ENCODE assay signal across 23 cellular contexts in the genomic region with DNA sequence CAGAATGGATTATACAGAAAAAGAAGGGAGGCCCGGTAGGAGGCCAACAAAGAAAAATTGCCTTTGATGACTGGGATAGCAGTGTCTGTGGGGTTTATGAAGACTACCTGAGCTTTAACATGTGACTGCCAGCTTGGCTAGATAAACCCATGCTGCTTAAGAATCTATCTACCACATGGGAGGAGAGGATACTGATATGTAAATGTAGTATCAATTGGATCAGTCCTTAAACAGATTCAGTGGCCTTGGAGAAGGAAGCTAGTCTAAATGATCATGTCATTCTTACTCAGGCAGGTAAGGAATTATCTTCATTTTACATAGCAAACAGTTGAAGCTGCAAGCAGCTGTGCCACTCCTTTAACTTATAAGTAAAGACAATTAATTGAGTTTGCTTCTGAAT. TPM values are rescaled to one million over a fixed set of nuclear protein-coding genes. Genes with fewer than 3 reads are reported as not detected.
"Had no signal": no experiment of that assay in that cellular context is flagged by ENCODE, and none has a peak within 500 bp of the region (broad histone marks: within the 10 kb centered on the region; RNA-seq: fewer than 3 reads in every experiment).

No MANE protein-coding gene starts in this region.

- H3K4me3 ChIP-seq: coronary artery, gastrocnemius medialis, prostate gland, skin epidermis, vagina had no signal

- H3K36me3 Mint-ChIP-seq: brain had no signal

- H3K27ac ChIP-seq: coronary artery, gastrocnemius medialis, prostate gland, skin epidermis, vagina had no signal

- H3K9me3 ChIP-seq: gastrocnemius medialis, prostate gland, vagina had no signal

- H3K4me3 Mint-ChIP-seq: activated B cell treated with CpG ODN at 0.5 μM for 24 hours; activated CD4-positive, alpha-beta memory T cell treated with anti-CD3 and anti-CD28 coated beads, Interleukin-2, amount 10 ng/mL, durations not matched to agents 7 days and 5 days; activated T-helper 17 cell treated with anti-CD3 and anti-CD28 coated beads, Interleukin-2, amount 50 U/mL, for 72 hours; nephron; stimulated activated naive CD8-positive, alpha-beta T cell treated with anti-CD3 and anti-CD28 coated beads, Interleukin-15, amount 100 ng/mL, for 72 hours; T-helper 2 cell treated with Interferon-gamma antibody and Interleukin-4, amounts not matched to agents 5 μg/mL and 100 μg/mL, for 36 hours had no signal

- H3K36me3 ChIP-seq: gastrocnemius medialis, prostate gland, vagina had no signal

- H3K4me1 ChIP-seq: gastrocnemius medialis, prostate gland, vagina had no signal

- H3K9me3 Mint-ChIP-seq: activated B cell treated with CpG ODN at 0.5 μM for 24 hours; activated CD4-positive, alpha-beta memory T cell treated with anti-CD3 and anti-CD28 coated beads, Interleukin-2, amount 10 ng/mL, durations not matched to agents 7 days and 5 days; brain; nephron had no signal

- ATAC-seq: activated T-helper 17 cell treated with anti-CD3 and anti-CD28 coated beads, Interleukin-2, amount 50 U/mL, for 72 hours; gastrocnemius medialis; stimulated activated naive CD8-positive, alpha-beta T cell treated with anti-CD3 and anti-CD28 coated beads, Interleukin-15, amount 100 ng/mL, for 72 hours had no signal

- H3K27me3 ChIP-seq: gastrocnemius medialis, vagina had no signal

- H3K4me1 Mint-ChIP-seq: activated CD4-positive, alpha-beta memory T cell treated with anti-CD3 and anti-CD28 coated beads, Interleukin-2, amount 10 ng/mL, durations not matched to agents 7 days and 5 days; activated T-helper 17 cell treated with anti-CD3 and anti-CD28 coated beads, Interleukin-2, amount 50 U/mL, for 72 hours; nephron had no signal

- DNase-seq: activated B cell treated with CpG ODN at 0.5 μM for 24 hours; activated CD4-positive, alpha-beta memory T cell treated with anti-CD3 and anti-CD28 coated beads, Interleukin-2, amount 10 ng/mL, durations not matched to agents 7 days and 5 days; activated CD4-positive, alpha-beta T cell treated with anti-CD3 and anti-CD28 coated beads for 4 hours; activated naive CD4-positive, alpha-beta T cell; activated T-cell treated with anti-CD3 and anti-CD28 coated beads, Interleukin-2, amount 50 U/mL, for 1 hour; gastrocnemius medialis; kidney; midbrain; occipital lobe; right cardiac atrium; stimulated activated CD4-positive, alpha-beta T cell treated with anti-CD3 and anti-CD28 coated beads, Interleukin-2, amount 100 ng/mL, for 48 hours; stimulated activated naive CD8-positive, alpha-beta T cell treated with anti-CD3 and anti-CD28 coated beads, Interleukin-15, amount 100 ng/mL, for 72 hours had no signal

- H3K27me3 Mint-ChIP-seq: activated B cell treated with CpG ODN at 0.5 μM for 24 hours; activated CD4-positive, alpha-beta memory T cell treated with anti-CD3 and anti-CD28 coated beads, Interleukin-2, amount 10 ng/mL, durations not matched to agents 7 days and 5 days; activated T-helper 17 cell treated with anti-CD3 and anti-CD28 coated beads, Interleukin-2, amount 50 U/mL, for 72 hours; stimulated activated naive CD8-positive, alpha-beta T cell treated with anti-CD3 and anti-CD28 coated beads, Interleukin-15, amount 100 ng/mL, for 72 hours had no signal

- H3K27ac Mint-ChIP-seq: activated B cell treated with CpG ODN at 0.5 μM for 24 hours; activated CD4-positive, alpha-beta memory T cell treated with anti-CD3 and anti-CD28 coated beads, Interleukin-2, amount 10 ng/mL, durations not matched to agents 7 days and 5 days; activated T-helper 17 cell treated with anti-CD3 and anti-CD28 coated beads, Interleukin-2, amount 50 U/mL, for 72 hours; nephron; stimulated activated naive CD8-positive, alpha-beta T cell treated with anti-CD3 and anti-CD28 coated beads, Interleukin-15, amount 100 ng/mL, for 72 hours; T-helper 2 cell treated with Interferon-gamma antibody and Interleukin-4, amounts not matched to agents 5 μg/mL and 100 μg/mL, for 36 hours had no signal

RNA-seq across cellular contexts. Expression of gene SYNPR, which starts 50.0 kb away (rescaled TPM):
- total RNA-seq: activated B cell treated with CpG ODN at 0.5 μM for 24 hours; activated CD4-positive, alpha-beta memory T cell treated with anti-CD3 and anti-CD28 coated beads, Interleukin-2, amount 10 ng/mL, durations not matched to agents 7 days and 5 days; activated T-helper 17 cell treated with anti-CD3 and anti-CD28 coated beads, Interleukin-2, amount 50 U/mL, for 72 hours; gastrocnemius medialis; kidney; left lobe of liver; lung microvascular endothelial cell; prostate gland; vagina had no signal
- polyA plus RNA-seq: esophagus had no signal
